Comparison of ENCODE assay signal across 8 cellular contexts in genomic region chr2:101307950-101308431, GRCh38. TPM values are rescaled to one million over a fixed set of nuclear protein-coding genes. Genes with fewer than 3 reads are reported as not detected.
A peak's percentile ranks its signal among the peaks of the same experiment; 100 is the strongest.
DNase-seq lines count a peak whose midpoint lies in the region; ATAC-seq and TF ChIP-seq lines count a peak whose summit lies in the region.

No MANE protein-coding gene starts in this region.

- peak overlapping the region; percentile 85 for H3K4me3 ChIP-seq in choroid plexus epithelial cell (ENCODE audit: low read depth, low read length)
- peak overlapping the region; percentile 93 for H3K4me3 ChIP-seq in lower lobe of right lung
- H3K4me3 ChIP-seq in thoracic aorta, result peak overlapping the region; percentile 92

- intact Hi-C loops in lower lobe of right lung (cut with DNase I), result no loop called here

- ATAC-seq in HG02981 (IDR thresholded peaks at IDR 0.05; ENCODE audit: unreplicated experiment), result peak; percentile 14
- peak; percentile 21 for ATAC-seq in SK-N-SH treated with all-trans-retinoic acid at 6 μM for 48 hours
- no peak for ATAC-seq in lower lobe of right lung
- ATAC-seq in thoracic aorta (ENCODE audit: insufficient number of reproducible peaks, low FRiP score, low read depth), result no peak

- H3K4me1 ChIP-seq in lower lobe of right lung (peaks cover 49% of the 10 kb centered on the region), thoracic aorta (ENCODE audit: control insufficient read depth in 1 of 2, low read depth in 2 of 2) (peaks cover 22 to 37% of the 10 kb centered on the region in 2 donors)

- DNase-seq in NCI-H146 (lab: John Stamatoyannopoulos, UW) (peak; percentile 35), NCI-H146 treated with DMSO at 0.1 percent for 48 hours (lab: John Stamatoyannopoulos, UW; ENCODE audit: unreplicated experiment) (no peak), choroid plexus epithelial cell (ENCODE audit: low read depth) (peak; percentile 16), lower lobe of right lung (peak; percentile 63), thoracic aorta (ENCODE audit: low spot score) (no peak), hippocampal formation (lab: John Stamatoyannopoulos, UW) (no peak)

- H3K27ac ChIP-seq in lower lobe of right lung, result peak overlapping the region; percentile 95
- H3K27ac ChIP-seq in thoracic aorta, result peak overlapping the region; percentile 80 to 85

- no peaks in the 10 kb centered on the region for H3K9me3 ChIP-seq in lower lobe of right lung
- no peaks in the 10 kb centered on the region for H3K9me3 ChIP-seq in thoracic aorta

- TF ChIP-seq CTCF in choroid plexus epithelial cell (conservative IDR thresholded peaks at IDR 0.05; ENCODE audit: low read depth, low read length) (no peak), lower lobe of right lung (IDR thresholded peaks at IDR 0.05) (no peak), thoracic aorta (IDR thresholded peaks at IDR 0.05) (no peak)

- H3K27me3 ChIP-seq in lower lobe of right lung (ENCODE audit: low read depth) (no peaks in the 10 kb centered on the region), thoracic aorta (replicated peaks; ENCODE audit: insufficient read depth) (no peaks in the 10 kb centered on the region)

- H3K36me3 ChIP-seq in lower lobe of right lung (no peaks in the 10 kb centered on the region), thoracic aorta (no peaks in the 10 kb centered on the region)

TF ChIP-seq in SK-N-SH treated with all-trans-retinoic acid at 6 μM for 48 hours, 23 proteins besides CTCF, POLR2A, EP300 and RAD21:
- TF ChIP-seq TCF4 (CRISPR knock-in tag; IDR thresholded peaks at IDR 0.05; ENCODE audit: borderline replicate concordance) (no peak), POU6F1 (CRISPR knock-in tag; IDR thresholded peaks at IDR 0.05; ENCODE audit: borderline replicate concordance, low read depth) (no peak), TSHZ2 (CRISPR knock-in tag; IDR thresholded peaks at IDR 0.05) (no peak), ZNF70 (CRISPR knock-in tag; IDR thresholded peaks at IDR 0.05) (no peak), ARNTL (CRISPR knock-in tag; IDR thresholded peaks at IDR 0.05; ENCODE audit: borderline replicate concordance, low read depth) (no peak), TOX (CRISPR knock-in tag; IDR thresholded peaks at IDR 0.05; ENCODE audit: borderline replicate concordance) (no peak), GLIS3 (CRISPR knock-in tag; IDR thresholded peaks at IDR 0.05) (no peak), ZNF8 (CRISPR knock-in tag; IDR thresholded peaks at IDR 0.05) (no peak), BACH2 (CRISPR knock-in tag; IDR thresholded peaks at IDR 0.05; ENCODE audit: borderline replicate concordance) (no peak), SNAI2 (CRISPR knock-in tag; IDR thresholded peaks at IDR 0.05) (no peak), OSR1 (CRISPR knock-in tag; IDR thresholded peaks at IDR 0.05) (no peak), CSRNP3 (CRISPR knock-in tag; IDR thresholded peaks at IDR 0.05) (no peak), ISL1 (CRISPR knock-in tag; IDR thresholded peaks at IDR 0.05) (no peak)
TF ChIP-seq in SK-N-SH treated with all-trans-retinoic acid at 6 μM for 48 hours: peak in this region for 0.

RNA-seq across cellular contexts. Expression of gene RNF149, which starts 0.5 kb away (rescaled TPM):
- total RNA-seq in lower lobe of right lung, result 158 TPM
- total RNA-seq in thoracic aorta, result 100 to 1,000 TPM; 106 to 152 TPM

RNA-seq across cellular contexts. Expression of gene CNOT11, which starts 55.3 kb away (rescaled TPM):
- 29.3 TPM for total RNA-seq in lower lobe of right lung
- 10 to 100 TPM; 27.8 to 34.2 TPM for total RNA-seq in thoracic aorta

Comparison
In these comparisons a context has a peak if more than half of its experiments do, and no peak if none do; other contexts are left out.
1. DNase-seq: peak in NCI-H146 (single experiment), choroid plexus epithelial cell (single experiment) and lower lobe of right lung (single experiment); none in NCI-H146 treated with DMSO at 0.1 percent for 48 hours (single experiment), thoracic aorta (single experiment) and hippocampal formation (0 of 2).
2. ATAC-seq: peak in HG02981 (single experiment) and SK-N-SH treated with all-trans-retinoic acid at 6 μM for 48 hours (single experiment); none in lower lobe of right lung (0 of 2) and thoracic aorta (single experiment).
3. Peak in every context shown above with its lines, with median percentiles within 50 percentile points of each other: H3K4me3 ChIP-seq.